Comparison of ENCODE assay signal across 8 cellular contexts in genomic region chr17:81902023-81902652, GRCh38. TPM values are rescaled to one million over a fixed set of nuclear protein-coding genes. Genes with fewer than 3 reads are reported as not detected.
DNase-seq lines count a peak whose midpoint lies in the region; ATAC-seq, FAIRE-seq and TF ChIP-seq lines count a peak whose summit lies in the region.

Gene NPB, plus strand, starts transcription at chr17:81902238. Its CDS starts 40 bp downstream, at chr17:81902278.

- H3K4me1 Mint-ChIP-seq in CD4-positive, alpha-beta T cell (ENCODE audit: low read depth) = peaks cover 8% of the 10 kb centered on the region

- H4K8ac ChIP-seq in neuronal stem cell (ENCODE audit: low read depth, low read length) = peak within 1 kb of the TSS; percentile 65

- H3K4me1 ChIP-seq in OCI-LY1 (ENCODE audit: insufficient read depth, low read length, severe bottlenecking) (peaks cover 9% of the 10 kb centered on the region), esophagus squamous epithelium (peaks cover 11 to 43% (median 13%) of the 10 kb centered on the region in 3 donors), neuronal stem cell (ENCODE audit: control insufficient read depth in 2 of 2, insufficient read depth in 1 of 2, low read depth in 1 of 2, low read length in 2 of 2) (peaks cover 0 to 5% of the 10 kb centered on the region in 2 donors)

- H3K36me3 Mint-ChIP-seq in CD4-positive, alpha-beta T cell (ENCODE audit: low read depth) = peaks cover 34% of the 10 kb centered on the region

- H3K79me1 ChIP-seq in neuronal stem cell (ENCODE audit: low read depth, low read length) = peaks cover 5% of the 10 kb centered on the region

- H2BK15ac ChIP-seq in neuronal stem cell (ENCODE audit: low read length) = peak within 1 kb of the TSS; percentile 49

- peak within 1 kb of the TSS; percentile 85 for H3K18ac ChIP-seq in neuronal stem cell (ENCODE audit: low read length)

- H3F3A ChIP-seq in OCI-LY1 (ENCODE audit: insufficient read depth, low read length) = no peaks in the 10 kb centered on the region

- peak within 1 kb of the TSS; percentile 76 for H2BK120ac ChIP-seq in neuronal stem cell (ENCODE audit: low read depth, low read length)

- POLR2A ChIA-PET in CD4-positive, alpha-beta T cell (lab: Charles Lee) = interaction anchor here (0.6 kb wide), 2 partner anchors 37 to 121 kb away, joined by 3 read pairs; partner anchors contain the start of gene LRRC45

- CTCF ChIA-PET in CD4-positive, alpha-beta T cell (lab: Charles Lee) = no interaction called here

- WGBS in esophagus squamous epithelium, 2 donors = no CpG with 5 or more reads among the region's 79 CpGs
- WGBS in neuronal stem cell (ENCODE audit: extremely low coverage in 2 of 2, insufficient read length in 2 of 2, insufficient replicate concordance in 1 of 2), 2 donors = no CpG with 5 or more reads among the region's 79 CpGs

- peak; percentile 46 for ATAC-seq in CD4-positive, alpha-beta T cell (ENCODE audit: poor library complexity)
- ATAC-seq in HG02870 (IDR thresholded peaks at IDR 0.05; ENCODE audit: unreplicated experiment) = no peak

- peaks cover 72% of the 10 kb centered on the region for H3K36me3 ChIP-seq in OCI-LY1 (ENCODE audit: insufficient read depth, low read length)
- peaks cover 9 to 78% (median 10%) of the 10 kb centered on the region in 3 donors for H3K36me3 ChIP-seq in esophagus squamous epithelium
- H3K36me3 ChIP-seq in neuronal stem cell (replicated peaks in 1 of 2; ENCODE audit: control insufficient read depth in 2 of 2, insufficient read depth in 2 of 2, low read length in 2 of 2) = peaks cover 33 to 81% of the 10 kb centered on the region in 2 donors

- no peaks in the 10 kb centered on the region for H3K9me2 ChIP-seq in OCI-LY1 (ENCODE audit: low read depth, low read length)

- TF ChIP-seq CTCF in CD4-positive, alpha-beta T cell (IDR thresholded peaks at IDR 0.05) = no peak
- TF ChIP-seq CTCF in OCI-LY1 (IDR thresholded peaks at IDR 0.05; ENCODE audit: low read length) (no peak), esophagus squamous epithelium (IDR thresholded peaks at IDR 0.05) (no peak)

- peak within 1 kb of the TSS; percentile 23 for H3K4ac ChIP-seq in neuronal stem cell (ENCODE audit: low read length)

- H3K14ac ChIP-seq in neuronal stem cell (ENCODE audit: low read length) = peak within 1 kb of the TSS; percentile 84

- H4K20me1 ChIP-seq in OCI-LY1 (ENCODE audit: insufficient read depth, low read length) = no peaks in the 10 kb centered on the region

- no peak for FAIRE-seq in urothelium cell line (lab: Jason Lieb, UNC)

- peaks cover 11% of the 10 kb centered on the region for H3K27me3 ChIP-seq in CD4-positive, alpha-beta T cell (ENCODE audit: control insufficient read depth, insufficient read depth, low read length)
- H3K27me3 ChIP-seq in OCI-LY1 (ENCODE audit: insufficient read depth, low read length) (peaks cover 4% of the 10 kb centered on the region; the same call in 1 of the 2 replicates), esophagus squamous epithelium (peaks cover 0 to 20% (median 0%) of the 10 kb centered on the region in 4 donors), neuronal stem cell (ENCODE audit: control insufficient read depth in 3 of 3, insufficient read depth in 3 of 3, low read depth in 1 of 3, low read length in 3 of 3) (peaks cover 0 to 25% (median 4%) of the 10 kb centered on the region in 3 experiments)

- H3K4me3 Mint-ChIP-seq in CD4-positive, alpha-beta T cell = no peak within 1 kb of the TSS

- intact Hi-C loops in CD4-positive, alpha-beta T cell (cut with DNase I, micrococcal nuclease) = no loop called here
- intact Hi-C loops in esophagus squamous epithelium (cut with DNase I) = no loop called here

- peak within 1 kb of the TSS; percentile 46 for H2BK12ac ChIP-seq in neuronal stem cell (ENCODE audit: low read length)

- no peak within 1 kb of the TSS for H3K27ac Mint-ChIP-seq in CD4-positive, alpha-beta T cell

- H3K4me3 ChIP-seq in OCI-LY1 (ENCODE audit: low read depth, low read length, poor library complexity, severe bottlenecking) = no peak within 1 kb of the TSS
- peak within 1 kb of the TSS; percentile 23 to 62 (median 39) for H3K4me3 ChIP-seq in esophagus squamous epithelium
- H3K4me3 ChIP-seq in neuronal stem cell (ENCODE audit: low read length in 2 of 2) = peak within 1 kb of the TSS in 1 of 2 donors; percentile 74

- H3K9me3 ChIP-seq in CD4-positive, alpha-beta T cell (ENCODE audit: control insufficient read depth, low read length) = no peaks in the 10 kb centered on the region
- no peaks in the 10 kb centered on the region for H3K9me3 ChIP-seq in OCI-LY1 (ENCODE audit: low read length)
- no peaks in the 10 kb centered on the region for H3K9me3 ChIP-seq in esophagus squamous epithelium
- no peaks in the 10 kb centered on the region for H3K9me3 ChIP-seq in neuronal stem cell (replicated peaks in 1 of 2; ENCODE audit: control insufficient read depth in 2 of 2, insufficient read depth in 1 of 2, low read depth in 1 of 2, low read length in 2 of 2)

- no peak for DNase-seq in CD4-positive, alpha-beta T cell
- DNase-seq in esophagus squamous epithelium (lab: John Stamatoyannopoulos, UW) (no peak), neuronal stem cell (ENCODE audit: low spot score) (no peak), urothelium cell line (ENCODE audit: low spot score) (no peak)
- DNase-seq in activated CD4-positive, alpha-beta T cell treated with anti-CD3 and anti-CD28 coated beads, Interleukin-2, amount 50 U/mL, for 4 hours = no peak
- no peak for DNase-seq in activated effector memory CD4-positive, alpha-beta T cell treated with anti-CD3 and anti-CD28 coated beads, Interleukin-2, amount 50 U/mL, for 16 hours

- H3K23ac ChIP-seq in neuronal stem cell (ENCODE audit: low read depth, low read length, poor library complexity) = peak within 1 kb of the TSS; percentile 96

- H3K79me2 ChIP-seq in OCI-LY1 (ENCODE audit: insufficient read depth, low read length) = no peaks in the 10 kb centered on the region

- H3K9ac ChIP-seq in OCI-LY1 (ENCODE audit: low read length) (no peak within 1 kb of the TSS), neuronal stem cell (ENCODE audit: low read depth, low read length, poor library complexity) (peak within 1 kb of the TSS; percentile 88)

- H2AFZ ChIP-seq in OCI-LY1 (ENCODE audit: low read length) (no peak within 1 kb of the TSS), neuronal stem cell (ENCODE audit: low read length) (no peak within 1 kb of the TSS)

- H4K91ac ChIP-seq in neuronal stem cell (ENCODE audit: low read depth, low read length, poor library complexity) = no peak within 1 kb of the TSS

- peak within 1 kb of the TSS; percentile 81 for H2AK5ac ChIP-seq in neuronal stem cell (ENCODE audit: low read depth, low read length)

- H3K9me3 Mint-ChIP-seq in CD4-positive, alpha-beta T cell = no peaks in the 10 kb centered on the region

- peak within 1 kb of the TSS; percentile 39 for H2BK5ac ChIP-seq in neuronal stem cell (ENCODE audit: low read length)

- TF ChIP-seq POLR2A in esophagus squamous epithelium (IDR thresholded peaks at IDR 0.05) = no peak

- no peak within 1 kb of the TSS for H3K27ac ChIP-seq in CD4-positive, alpha-beta T cell (ENCODE audit: low read depth, low read length)
- H3K27ac ChIP-seq in OCI-LY1 (ENCODE audit: low read depth, low read length, poor library complexity, severe bottlenecking) (no peak within 1 kb of the TSS), esophagus squamous epithelium (peak within 1 kb of the TSS in 1 of 4 donors; percentile 19), neuronal stem cell (replicated peaks; ENCODE audit: low read length) (no peak within 1 kb of the TSS)

- H3K4me2 ChIP-seq in OCI-LY1 (ENCODE audit: low read length) (peak within 1 kb of the TSS; percentile 42; the same call in 1 of the 2 replicates), neuronal stem cell (ENCODE audit: insufficient read depth, low read length, poor library complexity, severe bottlenecking) (peak within 1 kb of the TSS; percentile 73)

- peaks cover 13% of the 10 kb centered on the region for H3K27me3 Mint-ChIP-seq in CD4-positive, alpha-beta T cell

RNA-seq across cellular contexts. Expression of gene NPB, which starts in this region (rescaled TPM):
- under 1 TPM in 1 of 2 experiments, not detected in 1; 0.20 TPM for total RNA-seq in CD4-positive, alpha-beta T cell
- 1 to 10 TPM in 3 of 4 donors, under 1 TPM in 1; 0.53 to 7.4 (median 1.5) TPM for total RNA-seq in esophagus squamous epithelium
- 2.0 TPM for polyA plus RNA-seq in neuronal stem cell (2013, experiment 1 of 2)
- polyA plus RNA-seq in neuronal stem cell (2013, experiment 2 of 2) = 1.5 TPM

Comparison
In these comparisons a context has a peak if more than half of its experiments do, and no peak if none do; other contexts are left out.
1. Peak in ATAC-seq in CD4-positive, alpha-beta T cell; RNA of the gene not detected or under 1 TPM.